In the genomic region with DNA sequence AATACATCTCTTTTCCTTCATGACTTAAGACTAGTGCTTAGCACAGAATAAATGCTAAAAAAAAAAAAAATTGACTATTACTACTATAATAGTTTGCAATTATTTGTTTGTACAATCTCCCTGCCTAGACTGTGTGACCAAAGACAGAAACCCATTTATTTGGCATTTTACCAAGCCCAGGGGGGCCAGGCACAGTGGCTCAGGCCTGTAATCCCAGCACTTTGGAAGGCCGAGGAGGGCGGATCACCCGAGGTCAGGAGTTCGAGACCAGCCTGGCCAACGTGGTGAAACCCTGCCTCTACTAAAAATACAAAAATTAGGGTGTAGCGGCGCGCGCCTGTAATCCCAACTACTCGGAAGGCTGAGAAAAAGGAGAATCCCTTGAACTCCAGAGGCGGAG, we compare ENCODE assay signal across 9 cellular contexts. TPM values are rescaled to one million over a fixed set of nuclear protein-coding genes. Genes with fewer than 3 reads are reported as not detected.
DNase-seq lines count a peak whose midpoint lies in the region; ATAC-seq and TF ChIP-seq lines count a peak whose summit lies in the region.
"Had no signal": no experiment of that assay in that cellular context is flagged by ENCODE, and none has a peak within 500 bp of the region (broad histone marks: within the 10 kb centered on the region; RNA-seq: fewer than 3 reads in every experiment).

No MANE protein-coding gene starts in this region.

- H3K9ac ChIP-seq in smooth muscle cell (ENCODE audit: low read depth), result peak overlapping the region; percentile 87

- H4K20me1 ChIP-seq in smooth muscle cell (ENCODE audit: low read depth), result peaks cover 37% of the 10 kb centered on the region

- peaks cover 2% of the 10 kb centered on the region for H3K4me1 ChIP-seq in HAP-1
- H3K4me1 ChIP-seq in foreskin keratinocyte, result peaks cover 5% of the 10 kb centered on the region
- H3K4me1 ChIP-seq in smooth muscle cell (ENCODE audit: low read depth), result peaks cover 21% of the 10 kb centered on the region

- H3K4me3 Mint-ChIP-seq in T-helper 17 cell, result peak overlapping the region; percentile 100

- in situ Hi-C loops in HAP-1 (cut with MboI; ENCODE audit: low sequenced_read_pairs), result no loop called here

- peaks cover 7% of the 10 kb centered on the region for H3F3A ChIP-seq in smooth muscle cell (ENCODE audit: low read depth)

- peak overlapping the region; percentile 98 for H3K27ac Mint-ChIP-seq in T-helper 17 cell

- H3K4me1 Mint-ChIP-seq in T-helper 17 cell, result peaks cover 36% of the 10 kb centered on the region

- H3K27me3 Mint-ChIP-seq in T-helper 17 cell, result no peaks in the 10 kb centered on the region

- H2AFZ ChIP-seq in smooth muscle cell (ENCODE audit: low read depth), result no peak overlapping the region

- H3K27ac ChIP-seq in foreskin keratinocyte, result peak overlapping the region; percentile 49
- H3K27ac ChIP-seq in smooth muscle cell (ENCODE audit: low read depth), result peak overlapping the region; percentile 71

- H3K36me3 ChIP-seq in HAP-1 (replicated peaks) (peaks cover 4% of the 10 kb centered on the region), smooth muscle cell (ENCODE audit: low read depth) (no peaks in the 10 kb centered on the region)

- peaks cover 10% of the 10 kb centered on the region for H3K36me3 Mint-ChIP-seq in T-helper 17 cell (ENCODE audit: low read depth)

- peak in 1 of 2 experiments; percentile 16 for DNase-seq in HAP-1 (ENCODE audit: low spot score in 2 of 2)
- DNase-seq in T-helper 17 cell, result no peak
- no peak for DNase-seq in foreskin keratinocyte
- no peak for DNase-seq in smooth muscle cell (lab: John Stamatoyannopoulos, UW; ENCODE audit: unreplicated experiment)
- DNase-seq in NCI-H2171 treated with DMSO at 0.1 percent for 48 hours (lab: John Stamatoyannopoulos, UW), result no peak
- no peak for DNase-seq in globus pallidus (ENCODE audit: low spot score)
- DNase-seq: cortex of kidney, NCI-H524 treated with DMSO at 0.1 percent for 48 hours had no signal

- peaks cover 93% of the 10 kb centered on the region for H3K79me2 ChIP-seq in smooth muscle cell (ENCODE audit: low read depth)

- H3K27me3 ChIP-seq in HAP-1 (ENCODE audit: low read depth), result no peaks in the 10 kb centered on the region
- no peaks in the 10 kb centered on the region for H3K27me3 ChIP-seq in foreskin keratinocyte
- H3K27me3 ChIP-seq in smooth muscle cell (ENCODE audit: low read depth), result no peaks in the 10 kb centered on the region

- no peaks in the 10 kb centered on the region for H3K9me3 ChIP-seq in HAP-1
- no peaks in the 10 kb centered on the region for H3K9me3 ChIP-seq in T-helper 17 cell (ENCODE audit: control insufficient read depth, low read length, poor library complexity, severe bottlenecking)
- no peaks in the 10 kb centered on the region for H3K9me3 ChIP-seq in smooth muscle cell (replicated peaks; ENCODE audit: low read depth)

- peak overlapping the region; percentile 88 for H3K4me3 ChIP-seq in HAP-1
- H3K4me3 ChIP-seq in smooth muscle cell, result peak overlapping the region; percentile 91

- WGBS in smooth muscle cell (ENCODE audit: low lambda C conversion rate), result 74% methylated on average over 11 of the region's 11 CpGs

- H3K4me2 ChIP-seq in smooth muscle cell, result peak overlapping the region; percentile 99

- TF ChIP-seq CTCF in foreskin keratinocyte (conservative IDR thresholded peaks at IDR 0.05), result no peak
- TF ChIP-seq CTCF in smooth muscle cell (IDR thresholded peaks at IDR 0.05; ENCODE audit: borderline replicate concordance, insufficient read depth, poor library complexity, severe bottlenecking), result no peak

- ATAC-seq in T-helper 17 cell, result no peak
- ATAC-seq in foreskin keratinocyte, result no peak
- ATAC-seq in GM21367 (IDR thresholded peaks at IDR 0.05; ENCODE audit: unreplicated experiment), result no peak

RNA-seq across cellular contexts. Expression of gene ASB3, which starts 1.4 kb away (rescaled TPM):
- 10 to 100 TPM; 26.0 to 29.1 TPM for total RNA-seq in T-helper 17 cell
- 12.0 and 13.8 TPM in 2 replicates for total RNA-seq in foreskin keratinocyte
- polyA plus RNA-seq in foreskin keratinocyte, result 6.8 and 7.5 TPM in 2 replicates
- 24.9 and 31.6 TPM in 2 replicates for total RNA-seq in smooth muscle cell
- 16.0 and 19.0 TPM in 2 replicates for polyA plus RNA-seq in smooth muscle cell

RNA-seq across cellular contexts. Expression of gene ERLEC1, which starts 1.5 kb away (rescaled TPM):
- total RNA-seq in T-helper 17 cell (10 to 100 TPM; 16.6 to 17.8 TPM), foreskin keratinocyte (34.0 and 35.4 TPM in 2 replicates), smooth muscle cell (94.0 and 107 TPM in 2 replicates)
- polyA plus RNA-seq in foreskin keratinocyte (20.7 and 22.1 TPM in 2 replicates), smooth muscle cell (88.2 and 106 TPM in 2 replicates)

RNA-seq across cellular contexts. Expression of gene CHAC2, which starts 17.8 kb away (rescaled TPM):
- under 1 TPM; 0.42 to 0.76 TPM for total RNA-seq in T-helper 17 cell
- total RNA-seq in foreskin keratinocyte, result 14.3 TPM in 2 replicates
- 11.1 and 13.8 TPM in 2 replicates for polyA plus RNA-seq in foreskin keratinocyte
- 0.54 and 2.9 TPM in 2 replicates for total RNA-seq in smooth muscle cell
- polyA plus RNA-seq in smooth muscle cell, result 0.97 and 2.7 TPM in 2 replicates
